21 cellular contexts compared by ENCODE assay signal in the genomic region with DNA sequence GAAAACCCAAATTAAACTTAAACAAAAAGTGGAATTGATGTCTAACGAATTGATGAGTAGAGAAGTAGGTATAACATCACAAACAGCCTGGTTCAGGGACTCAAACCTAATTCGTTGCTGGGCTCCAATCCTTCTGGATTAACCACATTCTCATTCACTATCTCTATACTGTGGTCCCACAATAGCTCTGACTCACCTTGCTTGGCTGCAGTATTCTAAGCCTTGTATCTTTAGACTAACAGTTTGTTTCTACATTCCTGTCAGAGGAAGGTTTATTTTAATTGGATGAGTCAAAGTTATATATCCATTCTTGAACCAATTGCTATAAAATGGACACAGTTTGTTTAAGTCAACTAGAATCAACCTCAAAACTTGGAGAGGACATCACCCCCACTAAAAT.
A peak's percentile ranks its signal among the peaks of the same experiment; 100 is the strongest.
DNase-seq lines count a peak whose midpoint lies in the region; ATAC-seq and TF ChIP-seq lines count a peak whose summit lies in the region.
"Had no signal": no experiment of that assay in that cellular context is flagged by ENCODE, and none has a peak within 500 bp of the region (broad histone marks: within the 10 kb centered on the region; RNA-seq: fewer than 3 reads in every experiment).

No MANE protein-coding gene starts in this region.

- H3K27ac ChIP-seq in AG04450 (ENCODE audit: low read depth, low read length) (no peak overlapping the region), foreskin keratinocyte (no peak overlapping the region)
- H3K27ac ChIP-seq: A549, breast epithelium, gastrocnemius medialis, right atrium auricular region had no signal

- H3K36me3 ChIP-seq in BE2C, result no peaks in the 10 kb centered on the region
- H3K36me3 ChIP-seq: breast epithelium, gastrocnemius medialis, right atrium auricular region had no signal

- DNase-seq in AG04450 (ENCODE audit: low read depth, low spot score), result peak; percentile 36
- peak; percentile 46 for DNase-seq in HT1080 (ENCODE audit: low read depth)
- DNase-seq in astrocyte of the hippocampus (ENCODE audit: low read depth, low spot score), result peak; percentile 69
- DNase-seq in foreskin keratinocyte, result peak; percentile 32 to 77
- DNase-seq in stimulated activated naive CD8-positive, alpha-beta T cell treated with anti-CD3 and anti-CD28 coated beads, Interleukin-15, Interleukin-2, amounts not matched to agents 100 U/mL and 50 U/mL, for 24 hours, result no peak
- no peak for DNase-seq in BE2C
- DNase-seq in GM10248 (ENCODE audit: extremely low spot score), result no peak
- DNase-seq: activated naive CD8-positive, alpha-beta T cell treated with anti-CD3 and anti-CD28 coated beads for 36 hours; dermis blood vessel endothelial cell; gastrocnemius medialis; H9; Kasumi-1; mesendoderm; naive thymus-derived CD4-positive, alpha-beta T cell; NCI-H2081 treated with DMSO at 0.1 percent for 48 hours; NCI-H510A; stimulated activated CD4-positive, alpha-beta T cell treated with anti-CD3 and anti-CD28 coated beads, Interleukin-15, amount 100 ng/mL, for 24 hours had no signal

- H3K9me3 ChIP-seq in AG04450 (ENCODE audit: control insufficient read depth, insufficient read depth, low read length) (peaks cover 2% of the 10 kb centered on the region; the same call in 1 of the 2 replicates), BE2C (no peaks in the 10 kb centered on the region)
- H3K9me3 ChIP-seq: A549, gastrocnemius medialis had no signal

- H3K4me1 ChIP-seq in foreskin keratinocyte (no peaks in the 10 kb centered on the region), BE2C (no peaks in the 10 kb centered on the region)
- H3K4me1 ChIP-seq: A549, breast epithelium, gastrocnemius medialis, right atrium auricular region had no signal

- CTCF ChIA-PET in AG04450 (lab: Charles Lee), result no interaction called here
- CTCF ChIA-PET in GM10248 (lab: Yijun Ruan, JAX), result no interaction called here

- no peaks in the 10 kb centered on the region for H3K27me3 ChIP-seq in AG04450 (ENCODE audit: control insufficient read depth, insufficient read depth, low read length)
- no peaks in the 10 kb centered on the region for H3K27me3 ChIP-seq in foreskin keratinocyte
- no peaks in the 10 kb centered on the region for H3K27me3 ChIP-seq in BE2C
- H3K27me3 ChIP-seq: breast epithelium, gastrocnemius medialis, right atrium auricular region had no signal

- ATAC-seq in foreskin keratinocyte, result peak; percentile 63
- no peak for ATAC-seq in HG02981 (IDR thresholded peaks at IDR 0.05; ENCODE audit: unreplicated experiment)
- no peak for ATAC-seq in stimulated activated naive CD8-positive, alpha-beta T cell treated with anti-CD3 and anti-CD28 coated beads, Interleukin-15, Interleukin-2, amounts not matched to agents 100 U/mL and 50 U/mL, for 24 hours
- ATAC-seq: A549; gastrocnemius medialis; naive thymus-derived CD4-positive, alpha-beta T cell had no signal

- H3K4me3 ChIP-seq in AG04450 (ENCODE audit: low read depth, low read length) (no peak overlapping the region), BE2C (ENCODE audit: low read depth, low read length) (no peak overlapping the region)
- H3K4me3 ChIP-seq: A549, breast epithelium, gastrocnemius medialis, right atrium auricular region had no signal

- POLR2A ChIA-PET in AG04450 (lab: Yijun Ruan, JAX) (no interaction called here), GM10248 (lab: Yijun Ruan, JAX) (no interaction called here)

- TF ChIP-seq CTCF in AG04450 (IDR thresholded peaks at IDR 0.05; ENCODE audit: low read depth, low read length), result no peak
- TF ChIP-seq CTCF in foreskin keratinocyte (conservative IDR thresholded peaks at IDR 0.05), result no peak
- no peak for TF ChIP-seq CTCF in BE2C (IDR thresholded peaks at IDR 0.05; ENCODE audit: low read depth, low read length)
- no peak for TF ChIP-seq CTCF in GM10248 (IDR thresholded peaks at IDR 0.05; ENCODE audit: control extremely low read depth, extremely low read depth, low read depth, missing control alignments)

Comparison
In these comparisons a context has a peak if more than half of its experiments do, and no peak if none do; other contexts are left out.
1. DNase-seq: peak in AG04450 (single experiment), HT1080 (single experiment), astrocyte of the hippocampus (single experiment) and foreskin keratinocyte (2 of 2); none in stimulated activated naive CD8-positive, alpha-beta T cell treated with anti-CD3 and anti-CD28 coated beads, Interleukin-15, Interleukin-2, amounts not matched to agents 100 U/mL and 50 U/mL, for 24 hours (single experiment), BE2C (single experiment) and GM10248 (single experiment).